Comparison of ENCODE assay signal across 8 cellular contexts in the genomic region with DNA sequence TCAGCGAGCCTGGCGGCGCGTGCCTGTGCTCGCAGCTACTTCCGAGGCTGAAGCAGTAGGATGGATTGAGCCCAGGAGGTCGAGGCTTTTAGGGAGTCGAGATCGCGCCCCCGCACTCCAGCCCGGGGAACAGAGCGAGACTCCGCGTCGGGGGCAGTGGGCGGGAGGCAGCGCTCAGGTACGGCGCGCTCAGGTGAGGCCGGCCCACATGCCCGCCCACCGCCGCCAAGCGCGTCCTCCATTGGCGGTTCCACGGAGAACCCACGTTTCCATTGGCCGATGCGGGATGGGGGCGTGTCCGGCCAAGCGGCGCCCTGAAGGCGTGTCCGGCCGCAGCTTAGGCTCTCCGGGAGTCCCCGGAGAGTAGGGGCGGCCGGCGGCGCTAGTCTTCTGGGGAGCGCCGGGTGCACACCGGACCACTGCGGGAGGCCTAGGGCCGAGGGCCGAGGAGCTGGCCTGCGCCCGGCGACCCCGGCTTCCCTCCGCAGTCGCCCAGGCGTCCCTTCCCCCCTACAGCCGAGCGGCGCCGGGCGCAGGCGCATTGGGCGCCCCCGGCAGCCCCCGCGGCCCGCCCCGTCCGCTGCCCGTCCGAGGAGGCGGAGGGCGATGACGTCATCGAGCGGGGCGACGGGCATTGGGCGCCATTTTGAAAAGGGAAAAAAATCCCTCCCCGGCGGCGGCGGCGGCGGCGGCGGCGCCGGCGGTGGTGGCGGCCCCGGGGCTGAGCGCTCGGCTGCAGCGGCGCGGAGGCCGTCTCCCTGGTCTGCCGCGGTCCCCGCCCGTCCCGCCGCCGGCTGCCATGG. TPM values are rescaled to one million over a fixed set of nuclear protein-coding genes. Genes with fewer than 3 reads are reported as not detected.
DNase-seq lines count a peak whose midpoint lies in the region; ATAC-seq, FAIRE-seq and TF ChIP-seq lines count a peak whose summit lies in the region.

A gene (plus strand): TSS at position 659 of the 803 bp plus-strand sequence. CDS start 141 bp downstream, at position 800.

- no peaks in the 10 kb centered on the region for H3K27me3 ChIP-seq in SU-DHL-6 (ENCODE audit: low read length)
- H3K27me3 ChIP-seq in pancreas = no peaks in the 10 kb centered on the region
- H3K27me3 ChIP-seq in thyroid gland = no peaks in the 10 kb centered on the region

- peak within 1 kb of the TSS; percentile 81 for H3K9ac ChIP-seq in SU-DHL-6 (ENCODE audit: low read length)

- H3K4me1 Mint-ChIP-seq in activated naive CD8-positive, alpha-beta T cell treated with anti-CD3 and anti-CD28 coated beads, Interleukin-2, amount 10 ng/mL, durations not matched to agents 7 days and 5 days = peaks cover 63% of the 10 kb centered on the region

- ATAC-seq in HG02588 (IDR thresholded peaks at IDR 0.05; ENCODE audit: unreplicated experiment) = peak; percentile 89
- ATAC-seq in activated naive CD8-positive, alpha-beta T cell treated with anti-CD3 and anti-CD28 coated beads, Interleukin-2, amount 10 ng/mL, durations not matched to agents 7 days and 5 days (ENCODE audit: low read depth) = peak; percentile 81
- ATAC-seq in Right ventricle myocardium inferior = peak; percentile 97
- ATAC-seq in pancreas = peak; percentile 85 to 97 (median 93)

- DNase-seq in GM10248 (ENCODE audit: extremely low spot score) (peak; percentile 98), NCI-H1048 (lab: John Stamatoyannopoulos, UW) (peak; percentile 88), Right ventricle myocardium inferior (ENCODE audit: missing footprints) (peak; percentile 96), pancreas (peak; percentile 96 to 99 (median 98)), thyroid gland (peak; percentile 96 to 97)
- DNase-seq in activated naive CD8-positive, alpha-beta T cell treated with anti-CD3 and anti-CD28 coated beads, Interleukin-2, amount 10 ng/mL, durations not matched to agents 7 days and 5 days = peak; percentile 98

- POLR2A ChIA-PET in GM10248 (lab: Yijun Ruan, JAX) = interaction anchor here (0.7 kb wide), 1 partner anchor 1789 kb away, joined by 3 read pairs; a partner anchor contains a TSS
- POLR2A ChIA-PET in activated naive CD8-positive, alpha-beta T cell treated with anti-CD3 and anti-CD28 coated beads, Interleukin-2, amount 10 ng/mL, durations not matched to agents 7 days and 5 days (lab: Charles Lee) = interaction anchor here (0.6 to 2.6 kb wide), 9 partner anchors 9 to 430 kb away, joined by 3 to 11 read pairs (median 7); a partner anchor contains a TSS

- peaks cover 43% of the 10 kb centered on the region for H3K79me2 ChIP-seq in SU-DHL-6 (ENCODE audit: insufficient read depth, low read length)

- intact Hi-C loops in Right ventricle myocardium inferior (cut with DNase I) (loop anchor here (5.0 kb wide), 2 partner anchors 42 to 82 kb away; a partner anchor contains a TSS), pancreas (cut with DNase I) (loop anchor here in 1 of 3 donors (5.0 kb wide), 1 partner anchor 42 kb away; no protein-coding TSS in a partner anchor), thyroid gland (cut with DNase I) (no loop called here)

- CTCF ChIA-PET in GM10248 (lab: Yijun Ruan, JAX) = interaction anchor here (0.8 to 6.3 kb wide), 14 partner anchors 8 to 1790 kb away, joined by 3 to 33 read pairs (median 4); a partner anchor contains a TSS

- TF ChIP-seq POLR2A in thyroid gland (IDR thresholded peaks at IDR 0.05) = peak in 1 of 2 donors; percentile 78

- peak within 1 kb of the TSS; percentile 70 for H2AFZ ChIP-seq in SU-DHL-6 (ENCODE audit: low read depth, low read length, severe bottlenecking)

- H3K4me2 ChIP-seq in SU-DHL-6 (ENCODE audit: low read depth, low read length, poor library complexity, severe bottlenecking) = peak within 1 kb of the TSS; percentile 85

- H3K4me3 ChIP-seq in SU-DHL-6 (ENCODE audit: insufficient read depth, low read length, poor library complexity, severe bottlenecking) = peak within 1 kb of the TSS; percentile 78
- peak within 1 kb of the TSS; percentile 71 to 98 (median 86) for H3K4me3 ChIP-seq in pancreas
- H3K4me3 ChIP-seq in thyroid gland (replicated peaks in 1 of 3) = peak within 1 kb of the TSS; percentile 61 to 96 (median 65)

- peaks cover 6% of the 10 kb centered on the region for H3K36me3 Mint-ChIP-seq in activated naive CD8-positive, alpha-beta T cell treated with anti-CD3 and anti-CD28 coated beads, Interleukin-2, amount 10 ng/mL, durations not matched to agents 7 days and 5 days

- peak within 1 kb of the TSS; percentile 89 for H3K4me3 Mint-ChIP-seq in activated naive CD8-positive, alpha-beta T cell treated with anti-CD3 and anti-CD28 coated beads, Interleukin-2, amount 10 ng/mL, durations not matched to agents 7 days and 5 days

- H3K4me1 ChIP-seq in pancreas (peaks cover 0 to 28% (median 0%) of the 10 kb centered on the region in 3 donors), thyroid gland (peaks cover 34 to 37% of the 10 kb centered on the region in 2 donors)

- peak within 1 kb of the TSS; percentile 88 for H3K27ac Mint-ChIP-seq in activated naive CD8-positive, alpha-beta T cell treated with anti-CD3 and anti-CD28 coated beads, Interleukin-2, amount 10 ng/mL, durations not matched to agents 7 days and 5 days

- H3K36me3 ChIP-seq in SU-DHL-6 (ENCODE audit: low read length) (no peaks in the 10 kb centered on the region), pancreas (no peaks in the 10 kb centered on the region), thyroid gland (no peaks in the 10 kb centered on the region)

- H3K9me3 ChIP-seq in SU-DHL-6 (ENCODE audit: insufficient read depth, low read length) = no peaks in the 10 kb centered on the region
- H3K9me3 ChIP-seq in pancreas = no peaks in the 10 kb centered on the region
- H3K9me3 ChIP-seq in thyroid gland = no peaks in the 10 kb centered on the region

- H3K9me3 Mint-ChIP-seq in activated naive CD8-positive, alpha-beta T cell treated with anti-CD3 and anti-CD28 coated beads, Interleukin-2, amount 10 ng/mL, durations not matched to agents 7 days and 5 days = no peaks in the 10 kb centered on the region

- H3F3A ChIP-seq in SU-DHL-6 (ENCODE audit: insufficient read depth) = no peaks in the 10 kb centered on the region

- H3K9me2 ChIP-seq in SU-DHL-6 (replicated peaks; ENCODE audit: insufficient read depth, low read length) = no peaks in the 10 kb centered on the region

- TF ChIP-seq CTCF in GM10248 (IDR thresholded peaks at IDR 0.05; ENCODE audit: control extremely low read depth, extremely low read depth, low read depth, missing control alignments) (no peak), SU-DHL-6 (IDR thresholded peaks at IDR 0.05; ENCODE audit: insufficient read depth, low read length, poor library complexity, severe bottlenecking) (no peak), pancreas (IDR thresholded peaks at IDR 0.05) (no peak), thyroid gland (IDR thresholded peaks at IDR 0.05) (no peak)

- no peak for FAIRE-seq in pancreas (lab: Jason Lieb, UNC)

- 0% methylated on average over 60 to 107 of the region's 107 CpGs for WGBS in pancreas, 2 donors
- WGBS in thyroid gland, 2 donors = 0% methylated on average over 3 to 7 of the region's 107 CpGs

- H4K20me1 ChIP-seq in SU-DHL-6 (ENCODE audit: low read depth, low read length) = peaks cover 5% of the 10 kb centered on the region; the same call in 1 of the 2 replicates

- H3K27me3 Mint-ChIP-seq in activated naive CD8-positive, alpha-beta T cell treated with anti-CD3 and anti-CD28 coated beads, Interleukin-2, amount 10 ng/mL, durations not matched to agents 7 days and 5 days = peaks cover 13% of the 10 kb centered on the region

- H3K27ac ChIP-seq in SU-DHL-6 (ENCODE audit: low read depth, low read length) = peak within 1 kb of the TSS; percentile 57
- H3K27ac ChIP-seq in pancreas = peak within 1 kb of the TSS; percentile 93 to 96 (median 95)
- peak within 1 kb of the TSS; percentile 92 to 97 (median 94) for H3K27ac ChIP-seq in thyroid gland

RNA-seq across cellular contexts. Expression of the gene that starts here (rescaled TPM):
- total RNA-seq in activated naive CD8-positive, alpha-beta T cell treated with anti-CD3 and anti-CD28 coated beads, Interleukin-2, amount 10 ng/mL, durations not matched to agents 7 days and 5 days = 10 to 100 TPM; 39.9 to 45.6 TPM
- total RNA-seq in Right ventricle myocardium inferior (36.6 TPM), pancreas (10 to 100 TPM; 25.5 to 87.7 (median 33.6) TPM), thyroid gland (10 to 100 TPM; 32.3 to 38.7 (median 33.9) TPM)
- 10 to 100 TPM; 32.2 to 66.8 TPM for polyA plus RNA-seq in pancreas

Comparison
In these comparisons a context has a peak if more than half of its experiments do, and no peak if none do; other contexts are left out.
1. Peak in every context shown above with its lines: DNase-seq, ATAC-seq, H3K4me3 ChIP-seq and H3K27ac ChIP-seq.